In genomic region chr6:124961468-124961783, GRCh38 we compare ENCODE assay signal across 9 cellular contexts. TPM values are rescaled to one million over a fixed set of nuclear protein-coding genes. Genes with fewer than 3 reads are reported as not detected.
DNase-seq lines count a peak whose midpoint lies in the region; ATAC-seq and TF ChIP-seq lines count a peak whose summit lies in the region.
"Had no signal": no experiment of that assay in that cellular context is flagged by ENCODE, and none has a peak within 500 bp of the region (broad histone marks: within the 10 kb centered on the region; RNA-seq: fewer than 3 reads in every experiment).

No MANE protein-coding gene starts in this region.

- DNase-seq in left ventricle myocardium inferior (no peak), left cardiac atrium (no peak), naive B cell (no peak), NCI-H774 (lab: John Stamatoyannopoulos, UW) (no peak), NCI-H2171 (lab: John Stamatoyannopoulos, UW) (no peak), omental fat pad (ENCODE audit: low spot score) (no peak)
- DNase-seq in activated CD4-positive, alpha-beta T cell treated with anti-CD3 and anti-CD28 coated beads, Interleukin-2, amount 50 U/mL, for 1 hour: no peak

- H3K36me3 Mint-ChIP-seq in naive B cell: peaks cover 0 to 7% of the 10 kb centered on the region in 2 donors

- H3K9me3 ChIP-seq in left ventricle myocardium inferior (replicated peaks) (no peaks in the 10 kb centered on the region), duodenal mucosa (ENCODE audit: control insufficient read depth in 1 of 2, low read length in 2 of 2) (no peaks in the 10 kb centered on the region)

- H3K27me3 ChIP-seq in left ventricle myocardium inferior (ENCODE audit: low read depth) (no peaks in the 10 kb centered on the region), duodenal mucosa (ENCODE audit: control insufficient read depth in 1 of 2, insufficient read depth in 2 of 2, low read length in 2 of 2) (no peaks in the 10 kb centered on the region)

- peaks cover 33 to 52% (median 45%) of the 10 kb centered on the region in 3 donors for H3K27me3 Mint-ChIP-seq in naive B cell

- TF ChIP-seq CTCF in left ventricle myocardium inferior (IDR thresholded peaks at IDR 0.05; ENCODE audit: borderline replicate concordance) (no peak), omental fat pad (IDR thresholded peaks at IDR 0.05) (no peak)

- H3K4me1 ChIP-seq in left ventricle myocardium inferior: peaks cover 58% of the 10 kb centered on the region
- H3K4me1 ChIP-seq in duodenal mucosa (ENCODE audit: control insufficient read depth in 1 of 2, insufficient read depth in 2 of 2, low read length in 2 of 2): peaks cover 4 to 13% of the 10 kb centered on the region in 2 donors

- intact Hi-C loops in left ventricle myocardium inferior (cut with micrococcal nuclease) (no loop called here), left cardiac atrium (cut with DNase I) (loop anchor here in 1 of 2 donors (10.0 kb wide), 1 partner anchor 133 kb away; no protein-coding TSS in a partner anchor)

- ATAC-seq in left cardiac atrium (no peak), naive B cell (ENCODE audit: low read depth in 2 of 2) (no peak), omental fat pad (ENCODE audit: low FRiP score) (no peak)

- peak overlapping the region; percentile 23 to 77 (median 63) for H3K4me3 Mint-ChIP-seq in naive B cell

- no peaks in the 10 kb centered on the region for H3K36me3 ChIP-seq in left ventricle myocardium inferior
- H3K36me3 ChIP-seq in duodenal mucosa (ENCODE audit: control insufficient read depth in 1 of 2, insufficient read depth in 2 of 2, low read length in 2 of 2): no peaks in the 10 kb centered on the region

- H3K4me1 Mint-ChIP-seq in naive B cell: peaks cover 9 to 13% (median 11%) of the 10 kb centered on the region in 3 donors

- H3K27ac Mint-ChIP-seq in naive B cell: no peak overlapping the region

- peaks cover 0 to 9% (median 2%) of the 10 kb centered on the region in 7 donors for H3K9me3 Mint-ChIP-seq in naive B cell

- peak overlapping the region; percentile 49 to 54 for H3K9ac ChIP-seq in duodenal mucosa (ENCODE audit: low read depth in 1 of 2, low read length in 2 of 2)

- H3K27ac ChIP-seq in left ventricle myocardium inferior (replicated peaks) (peak overlapping the region; percentile 93), duodenal mucosa (ENCODE audit: low read depth, low read length) (peak overlapping the region; percentile 68)

- H3K4me3 ChIP-seq in left ventricle myocardium inferior: peak overlapping the region; percentile 91
- H3K4me3 ChIP-seq in duodenal mucosa (ENCODE audit: low read depth in 1 of 2, low read length in 2 of 2): peak overlapping the region; percentile 71 to 82

RNA-seq across cellular contexts. Expression of gene RNF217, which starts 0.8 kb away (rescaled TPM):
- total RNA-seq in left ventricle myocardium inferior (14.1 TPM), left cardiac atrium (10 to 100 TPM; 10.6 to 18.3 TPM), omental fat pad (10 to 100 TPM; 30.7 to 61.1 (median 38.4) TPM)
- not detected for polyA plus RNA-seq in naive B cell (ENCODE audit: low read depth in 6 of 6)
- total RNA-seq: OCI-LY7 had no signal
